ENCODE assay signal across 25 cellular contexts in genomic region chr20:38238834-38239233, GRCh38. TPM values are rescaled to one million over a fixed set of nuclear protein-coding genes. Genes with fewer than 3 reads are reported as not detected.
"Had no signal": no experiment of that assay in that cellular context is flagged by ENCODE, and none has a peak within 500 bp of the region (broad histone marks: within the 10 kb centered on the region; RNA-seq: fewer than 3 reads in every experiment).

No MANE protein-coding gene starts in this region.

- ATAC-seq: gastrocnemius medialis; left cardiac atrium; naive thymus-derived CD8-positive, alpha-beta T cell; right cardiac atrium; stimulated activated naive CD8-positive, alpha-beta T cell treated with anti-CD3 and anti-CD28 coated beads, Interleukin-15, amount 100 ng/mL, for 72 hours had no signal

- H3K27me3 ChIP-seq: dorsolateral prefrontal cortex, neutrophil, vagina had no signal

- H3K4me1 Mint-ChIP-seq: naive thymus-derived CD8-positive, alpha-beta T cell; stimulated activated naive CD8-positive, alpha-beta T cell treated with anti-CD3 and anti-CD28 coated beads, Interleukin-15, amount 100 ng/mL, for 72 hours had no signal

- H3K36me3 ChIP-seq: gastrocnemius medialis, lower lobe of right lung, neutrophil, suprapubic skin had no signal

- H3K27ac ChIP-seq: gastrocnemius medialis, left ventricle myocardium inferior, lower lobe of right lung, neutrophil, parathyroid adenoma, suprapubic skin, vagina had no signal

- FAIRE-seq: colon, kidney had no signal

- H3K4me1 ChIP-seq: gastrocnemius medialis, left ventricle myocardium inferior, lower lobe of right lung, parathyroid adenoma, suprapubic skin had no signal

- H3K9me3 ChIP-seq: gastrocnemius medialis, suprapubic skin had no signal

- H3K27ac Mint-ChIP-seq: naive thymus-derived CD8-positive, alpha-beta T cell; progenitor cell of endocrine pancreas; stimulated activated naive CD8-positive, alpha-beta T cell treated with anti-CD3 and anti-CD28 coated beads, Interleukin-15, amount 100 ng/mL, for 72 hours had no signal

- H3K4me3 Mint-ChIP-seq: naive thymus-derived CD8-positive, alpha-beta T cell; stimulated activated naive CD8-positive, alpha-beta T cell treated with anti-CD3 and anti-CD28 coated beads, Interleukin-15, amount 100 ng/mL, for 72 hours had no signal

- DNase-seq: dorsolateral prefrontal cortex; effector CD4-positive, alpha-beta T cell; gastrocnemius medialis; head of caudate nucleus; kidney; left cardiac atrium; left ventricle myocardium inferior; lower lobe of right lung; naive thymus-derived CD8-positive, alpha-beta T cell; right cardiac atrium; stimulated activated CD4-positive, alpha-beta T cell treated with anti-CD3 and anti-CD28 coated beads, Interleukin-12 subunit alpha, Interleukin-12 subunit beta, amount 100 ng/mL, for 4 hours; stimulated activated CD4-positive, alpha-beta T cell treated with anti-CD3 and anti-CD28 coated beads, Interleukin-1b, Interleukin-23, amount 100 ng/mL, for 48 hours; stimulated activated CD4-positive, alpha-beta T cell treated with anti-CD3 and anti-CD28 coated beads, Interleukin-4, amount 100 ng/mL, for 1 hour; stimulated activated CD8-positive, alpha-beta memory T cell treated with anti-CD3 and anti-CD28 coated beads, Interleukin-4, amount 100 ng/mL, for 48 hours; stimulated activated naive CD4-positive, alpha-beta T cell; stimulated activated naive CD8-positive, alpha-beta T cell treated with anti-CD3 and anti-CD28 coated beads, Interleukin-15, amount 100 ng/mL, for 72 hours; trophoblast cell had no signal

- H3K27me3 Mint-ChIP-seq: stimulated activated naive CD8-positive, alpha-beta T cell treated with anti-CD3 and anti-CD28 coated beads, Interleukin-15, amount 100 ng/mL, for 72 hours had no signal

- H3K4me3 ChIP-seq: dorsolateral prefrontal cortex, gastrocnemius medialis, left ventricle myocardium inferior, lower lobe of right lung, smooth muscle cell, suprapubic skin, vagina had no signal

RNA-seq across cellular contexts. Expression of gene KIAA1755, which starts 21.7 kb away (rescaled TPM):
- total RNA-seq: naive thymus-derived CD8-positive, alpha-beta T cell; smooth muscle cell had no signal
- polyA plus RNA-seq: naive thymus-derived CD8-positive, alpha-beta T cell; neural cell had no signal
